ENCODE assay signal across 1 cellular context in the genomic region with DNA sequence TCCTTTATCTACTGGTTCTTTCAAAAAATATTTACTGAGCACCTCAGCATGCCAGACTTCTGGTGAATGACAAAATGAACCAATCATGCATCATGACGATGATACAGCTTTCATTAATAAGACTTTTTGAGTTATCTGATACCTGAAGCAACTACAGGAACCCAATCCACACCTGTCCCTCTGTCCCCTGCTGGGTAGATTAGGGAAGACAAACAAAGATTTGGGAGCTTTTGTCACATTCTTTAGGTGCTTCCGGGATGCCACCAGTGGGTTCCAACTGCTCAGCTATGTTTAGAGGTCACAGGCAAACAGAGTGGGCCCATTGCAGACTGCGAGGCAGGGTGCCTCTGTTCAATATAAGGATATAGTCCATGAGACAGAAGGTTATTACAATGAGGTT.
TF ChIP-seq lines count a peak whose summit lies in the region.

No MANE protein-coding gene starts in this region.

TF ChIP-seq in GM23338, 12 proteins besides CTCF, POLR2A, EP300 and RAD21 (continued from another document):
- TF ChIP-seq, protein P1, sequence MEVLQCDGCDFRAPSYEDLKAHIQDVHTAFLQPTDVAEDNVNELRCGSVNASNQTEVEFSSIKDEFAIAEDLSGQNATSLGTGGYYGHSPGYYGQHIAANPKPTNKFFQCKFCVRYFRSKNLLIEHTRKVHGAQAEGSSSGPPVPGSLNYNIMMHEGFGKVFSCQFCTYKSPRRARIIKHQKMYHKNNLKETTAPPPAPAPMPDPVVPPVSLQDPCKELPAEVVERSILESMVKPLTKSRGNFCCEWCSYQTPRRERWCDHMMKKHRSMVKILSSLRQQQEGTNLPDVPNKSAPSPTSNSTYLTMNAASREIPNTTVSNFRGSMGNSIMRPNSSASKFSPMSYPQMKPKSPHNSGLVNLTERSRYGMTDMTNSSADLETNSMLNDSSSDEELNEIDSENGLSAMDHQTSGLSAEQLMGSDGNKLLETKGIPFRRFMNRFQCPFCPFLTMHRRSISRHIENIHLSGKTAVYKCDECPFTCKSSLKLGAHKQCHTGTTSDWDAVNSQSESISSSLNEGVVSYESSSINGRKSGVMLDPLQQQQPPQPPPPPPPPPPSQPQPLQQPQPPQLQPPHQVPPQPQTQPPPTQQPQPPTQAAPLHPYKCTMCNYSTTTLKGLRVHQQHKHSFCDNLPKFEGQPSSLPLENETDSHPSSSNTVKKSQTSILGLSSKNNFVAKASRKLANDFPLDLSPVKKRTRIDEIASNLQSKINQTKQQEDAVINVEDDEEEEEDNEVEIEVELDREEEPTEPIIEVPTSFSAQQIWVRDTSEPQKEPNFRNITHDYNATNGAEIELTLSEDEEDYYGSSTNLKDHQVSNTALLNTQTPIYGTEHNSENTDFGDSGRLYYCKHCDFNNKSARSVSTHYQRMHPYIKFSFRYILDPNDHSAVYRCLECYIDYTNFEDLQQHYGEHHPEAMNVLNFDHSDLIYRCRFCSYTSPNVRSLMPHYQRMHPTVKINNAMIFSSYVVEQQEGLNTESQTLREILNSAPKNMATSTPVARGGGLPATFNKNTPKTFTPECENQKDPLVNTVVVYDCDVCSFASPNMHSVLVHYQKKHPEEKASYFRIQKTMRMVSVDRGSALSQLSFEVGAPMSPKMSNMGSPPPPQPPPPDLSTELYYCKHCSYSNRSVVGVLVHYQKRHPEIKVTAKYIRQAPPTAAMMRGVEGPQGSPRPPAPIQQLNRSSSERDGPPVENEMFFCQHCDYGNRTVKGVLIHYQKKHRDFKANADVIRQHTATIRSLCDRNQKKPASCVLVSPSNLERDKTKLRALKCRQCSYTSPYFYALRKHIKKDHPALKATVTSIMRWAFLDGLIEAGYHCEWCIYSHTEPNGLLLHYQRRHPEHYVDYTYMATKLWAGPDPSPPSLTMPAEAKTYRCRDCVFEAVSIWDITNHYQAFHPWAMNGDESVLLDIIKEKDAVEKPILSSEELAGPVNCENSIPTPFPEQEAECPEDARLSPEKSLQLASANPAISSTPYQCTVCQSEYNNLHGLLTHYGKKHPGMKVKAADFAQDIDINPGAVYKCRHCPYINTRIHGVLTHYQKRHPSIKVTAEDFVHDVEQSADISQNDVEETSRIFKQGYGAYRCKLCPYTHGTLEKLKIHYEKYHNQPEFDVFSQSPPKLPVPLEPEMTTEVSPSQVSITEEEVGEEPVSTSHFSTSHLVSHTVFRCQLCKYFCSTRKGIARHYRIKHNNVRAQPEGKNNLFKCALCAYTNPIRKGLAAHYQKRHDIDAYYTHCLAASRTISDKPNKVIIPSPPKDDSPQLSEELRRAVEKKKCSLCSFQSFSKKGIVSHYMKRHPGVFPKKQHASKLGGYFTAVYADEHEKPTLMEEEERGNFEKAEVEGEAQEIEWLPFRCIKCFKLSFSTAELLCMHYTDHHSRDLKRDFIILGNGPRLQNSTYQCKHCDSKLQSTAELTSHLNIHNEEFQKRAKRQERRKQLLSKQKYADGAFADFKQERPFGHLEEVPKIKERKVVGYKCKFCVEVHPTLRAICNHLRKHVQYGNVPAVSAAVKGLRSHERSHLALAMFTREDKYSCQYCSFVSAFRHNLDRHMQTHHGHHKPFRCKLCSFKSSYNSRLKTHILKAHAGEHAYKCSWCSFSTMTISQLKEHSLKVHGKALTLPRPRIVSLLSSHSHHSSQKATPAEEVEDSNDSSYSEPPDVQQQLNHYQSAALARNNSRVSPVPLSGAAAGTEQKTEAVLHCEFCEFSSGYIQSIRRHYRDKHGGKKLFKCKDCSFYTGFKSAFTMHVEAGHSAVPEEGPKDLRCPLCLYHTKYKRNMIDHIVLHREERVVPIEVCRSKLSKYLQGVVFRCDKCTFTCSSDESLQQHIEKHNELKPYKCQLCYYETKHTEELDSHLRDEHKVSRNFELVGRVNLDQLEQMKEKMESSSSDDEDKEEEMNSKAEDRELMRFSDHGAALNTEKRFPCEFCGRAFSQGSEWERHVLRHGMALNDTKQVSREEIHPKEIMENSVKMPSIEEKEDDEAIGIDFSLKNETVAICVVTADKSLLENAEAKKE (CRISPR knock-in tag; IDR thresholded peaks at IDR 0.05), result no peak
- no peak for TF ChIP-seq ZNF114 (CRISPR knock-in tag; IDR thresholded peaks at IDR 0.05)
- TF ChIP-seq, protein P2, sequence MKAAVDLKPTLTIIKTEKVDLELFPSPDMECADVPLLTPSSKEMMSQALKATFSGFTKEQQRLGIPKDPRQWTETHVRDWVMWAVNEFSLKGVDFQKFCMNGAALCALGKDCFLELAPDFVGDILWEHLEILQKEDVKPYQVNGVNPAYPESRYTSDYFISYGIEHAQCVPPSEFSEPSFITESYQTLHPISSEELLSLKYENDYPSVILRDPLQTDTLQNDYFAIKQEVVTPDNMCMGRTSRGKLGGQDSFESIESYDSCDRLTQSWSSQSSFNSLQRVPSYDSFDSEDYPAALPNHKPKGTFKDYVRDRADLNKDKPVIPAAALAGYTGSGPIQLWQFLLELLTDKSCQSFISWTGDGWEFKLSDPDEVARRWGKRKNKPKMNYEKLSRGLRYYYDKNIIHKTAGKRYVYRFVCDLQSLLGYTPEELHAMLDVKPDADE (IDR thresholded peaks at IDR 0.05), result no peak
- TF ChIP-seq EZH2 (IDR thresholded peaks at IDR 0.05; ENCODE audit: low read depth, unreplicated experiment), result no peak
- TF ChIP-seq JUNB (IDR thresholded peaks at IDR 0.05; ENCODE audit: unreplicated experiment), result no peak
- TF ChIP-seq, protein P3, sequence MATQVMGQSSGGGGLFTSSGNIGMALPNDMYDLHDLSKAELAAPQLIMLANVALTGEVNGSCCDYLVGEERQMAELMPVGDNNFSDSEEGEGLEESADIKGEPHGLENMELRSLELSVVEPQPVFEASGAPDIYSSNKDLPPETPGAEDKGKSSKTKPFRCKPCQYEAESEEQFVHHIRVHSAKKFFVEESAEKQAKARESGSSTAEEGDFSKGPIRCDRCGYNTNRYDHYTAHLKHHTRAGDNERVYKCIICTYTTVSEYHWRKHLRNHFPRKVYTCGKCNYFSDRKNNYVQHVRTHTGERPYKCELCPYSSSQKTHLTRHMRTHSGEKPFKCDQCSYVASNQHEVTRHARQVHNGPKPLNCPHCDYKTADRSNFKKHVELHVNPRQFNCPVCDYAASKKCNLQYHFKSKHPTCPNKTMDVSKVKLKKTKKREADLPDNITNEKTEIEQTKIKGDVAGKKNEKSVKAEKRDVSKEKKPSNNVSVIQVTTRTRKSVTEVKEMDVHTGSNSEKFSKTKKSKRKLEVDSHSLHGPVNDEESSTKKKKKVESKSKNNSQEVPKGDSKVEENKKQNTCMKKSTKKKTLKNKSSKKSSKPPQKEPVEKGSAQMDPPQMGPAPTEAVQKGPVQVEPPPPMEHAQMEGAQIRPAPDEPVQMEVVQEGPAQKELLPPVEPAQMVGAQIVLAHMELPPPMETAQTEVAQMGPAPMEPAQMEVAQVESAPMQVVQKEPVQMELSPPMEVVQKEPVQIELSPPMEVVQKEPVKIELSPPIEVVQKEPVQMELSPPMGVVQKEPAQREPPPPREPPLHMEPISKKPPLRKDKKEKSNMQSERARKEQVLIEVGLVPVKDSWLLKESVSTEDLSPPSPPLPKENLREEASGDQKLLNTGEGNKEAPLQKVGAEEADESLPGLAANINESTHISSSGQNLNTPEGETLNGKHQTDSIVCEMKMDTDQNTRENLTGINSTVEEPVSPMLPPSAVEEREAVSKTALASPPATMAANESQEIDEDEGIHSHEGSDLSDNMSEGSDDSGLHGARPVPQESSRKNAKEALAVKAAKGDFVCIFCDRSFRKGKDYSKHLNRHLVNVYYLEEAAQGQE (IDR thresholded peaks at IDR 0.05; ENCODE audit: unreplicated experiment), result no peak
- no peak for TF ChIP-seq CREB1 (CRISPR knock-in tag; IDR thresholded peaks at IDR 0.05; ENCODE audit: low read depth)
- no peak for TF ChIP-seq ZNF331 (CRISPR knock-in tag; IDR thresholded peaks at IDR 0.05; ENCODE audit: low read depth)
